ENCODE assay signal across 8 cellular contexts in genomic region chr20:59207742-59208357, GRCh38. TPM values are rescaled to one million over a fixed set of nuclear protein-coding genes. Genes with fewer than 3 reads are reported as not detected.
A peak's percentile ranks its signal among the peaks of the same experiment; 100 is the strongest.
DNase-seq lines count a peak whose midpoint lies in the region; ATAC-seq and TF ChIP-seq lines count a peak whose summit lies in the region.

No MANE protein-coding gene starts in this region.

- no peak overlapping the region for H3K4me3 ChIP-seq in GM12875 (ENCODE audit: low read depth, low read length)
- H3K4me3 ChIP-seq in fibroblast of villous mesenchyme (ENCODE audit: low read depth, low read length) = no peak overlapping the region

- peak; percentile 26 for DNase-seq in NCI-H226
- DNase-seq in activated CD8-positive, alpha-beta memory T cell treated with anti-CD3 and anti-CD28 coated beads, Interleukin-2, amount 50 U/mL, for 1 hour (ENCODE audit: extremely low read depth) = peak; percentile 68
- DNase-seq in fibroblast of villous mesenchyme (ENCODE audit: low read depth) = peak; percentile 2
- peak; percentile 68 for DNase-seq in putamen (ENCODE audit: low spot score)

- H3K27ac ChIP-seq in 22Rv1 = no peak overlapping the region

- ATAC-seq in HG03565 (IDR thresholded peaks at IDR 0.05; ENCODE audit: unreplicated experiment) = no peak
- ATAC-seq in HG03378 (IDR thresholded peaks at IDR 0.05; ENCODE audit: unreplicated experiment) = no peak

- TF ChIP-seq CTCF in 22Rv1 (IDR thresholded peaks at IDR 0.05) (peak; percentile 32), GM12875 (IDR thresholded peaks at IDR 0.05; ENCODE audit: borderline replicate concordance, insufficient read depth, low read depth, low read length) (peak; percentile 90), fibroblast of villous mesenchyme (IDR thresholded peaks at IDR 0.05; ENCODE audit: insufficient read depth, low read depth, low read length) (peak; percentile 20)

RNA-seq across cellular contexts. Expression of gene ZNF831, which starts 44.2 kb away (rescaled TPM):
- not detected in 2 replicates for total RNA-seq in fibroblast of villous mesenchyme

Comparison
In these comparisons a context has a peak if more than half of its experiments do, and no peak if none do; other contexts are left out.
1. CTCF ChIP-seq: peak in every context shown above with its lines; median percentile 90 in GM12875; 32 in 22Rv1; 20 in fibroblast of villous mesenchyme.
2. DNase-seq: peak in every context shown above with its lines; median percentile 68 in activated CD8-positive, alpha-beta memory T cell treated with anti-CD3 and anti-CD28 coated beads, Interleukin-2, amount 50 U/mL, for 1 hour; 68 in putamen; 26 in NCI-H226; 2 in fibroblast of villous mesenchyme.